In genomic region chr11:9692696-9693095, GRCh38 we compare ENCODE assay signal across 16 cellular contexts. TPM values are rescaled to one million over a fixed set of nuclear protein-coding genes. Genes with fewer than 3 reads are reported as not detected.
DNase-seq lines count a peak whose midpoint lies in the region; ATAC-seq, FAIRE-seq and TF ChIP-seq lines count a peak whose summit lies in the region.
"Had no signal": no experiment of that assay in that cellular context is flagged by ENCODE, and none has a peak within 500 bp of the region (broad histone marks: within the 10 kb centered on the region; RNA-seq: fewer than 3 reads in every experiment).

No MANE protein-coding gene starts in this region.

- TF ChIP-seq POLR2A in spleen (IDR thresholded peaks at IDR 0.05) = no peak

- no peak overlapping the region for H3K18ac ChIP-seq in H9 (ENCODE audit: insufficient read length, low read depth, low read length)

- ATAC-seq in naive thymus-derived CD4-positive, alpha-beta T cell = no peak
- ATAC-seq in HG02938 (IDR thresholded peaks at IDR 0.05; ENCODE audit: unreplicated experiment) = no peak
- ATAC-seq: activated CD8-positive, alpha-beta T cell treated with anti-CD3 and anti-CD28 coated beads for 36 hours had no signal

- H3K4me1 Mint-ChIP-seq in H9 = peaks cover 18 to 21% of the 10 kb centered on the region in 2 experiments
- H3K4me1 Mint-ChIP-seq in naive thymus-derived CD4-positive, alpha-beta T cell = no peaks in the 10 kb centered on the region

- no peak overlapping the region for H3K4me3 Mint-ChIP-seq in H9
- H3K4me3 Mint-ChIP-seq in naive thymus-derived CD4-positive, alpha-beta T cell = no peak overlapping the region
- H3K4me3 Mint-ChIP-seq: activated CD8-positive, alpha-beta T cell treated with anti-CD3 and anti-CD28 coated beads for 36 hours had no signal

- H3K14ac ChIP-seq in H9 (ENCODE audit: insufficient read depth, low read length) = no peak overlapping the region

- no peak overlapping the region for H2AFZ ChIP-seq in H9 (ENCODE audit: low read length)

- H3K4me1 ChIP-seq in H9 (ENCODE audit: insufficient read depth, low read length) (peaks cover 7% of the 10 kb centered on the region; the same call in 1 of the 2 replicates), spleen (peaks cover 38 to 100% (median 76%) of the 10 kb centered on the region in 6 donors)
- H3K4me1 ChIP-seq in naive thymus-derived CD4-positive, alpha-beta T cell (ENCODE audit: control insufficient read depth in 2 of 2, insufficient read depth in 2 of 2, low read length in 2 of 2) = no peaks in the 10 kb centered on the region

- no peak overlapping the region for H3K9ac ChIP-seq in H9 (ENCODE audit: extremely low read depth, insufficient read length, low read length)

- H4K8ac ChIP-seq in H9 (replicated peaks; ENCODE audit: insufficient read length, low read depth, low read length) = no peak overlapping the region

- H3K27me3 Mint-ChIP-seq in H9 (ENCODE audit: low read depth) = no peaks in the 10 kb centered on the region; the same call in 1 of the 2 replicates
- H3K27me3 Mint-ChIP-seq in naive thymus-derived CD4-positive, alpha-beta T cell = peaks cover 0 to 4% (median 0%) of the 10 kb centered on the region in 5 donors
- H3K27me3 Mint-ChIP-seq: activated CD8-positive, alpha-beta T cell treated with anti-CD3 and anti-CD28 coated beads for 36 hours; progenitor cell of endocrine pancreas had no signal

- H2BK15ac ChIP-seq in H9 (ENCODE audit: low read depth, low read length) = no peak overlapping the region

- peaks cover 17 to 32% (median 30%) of the 10 kb centered on the region in 3 experiments for H3K36me3 Mint-ChIP-seq in H9 (ENCODE audit: insufficient read depth in 1 of 3, low read depth in 3 of 3)
- peaks cover 0 to 18% (median 0%) of the 10 kb centered on the region in 5 donors for H3K36me3 Mint-ChIP-seq in naive thymus-derived CD4-positive, alpha-beta T cell

- peak; percentile 17 for FAIRE-seq in frontal cortex (lab: Jason Lieb, UNC)
- FAIRE-seq: endometrium had no signal

- H2AK5ac ChIP-seq in H9 (ENCODE audit: insufficient read length, low read length) = no peak overlapping the region

- peak overlapping the region in 2 of 3 experiments; percentile 25 to 82; a peak in 1 of 7 replicates for H3K27ac Mint-ChIP-seq in H9
- no peak overlapping the region for H3K27ac Mint-ChIP-seq in naive thymus-derived CD4-positive, alpha-beta T cell
- H3K27ac Mint-ChIP-seq: activated CD8-positive, alpha-beta T cell treated with anti-CD3 and anti-CD28 coated beads for 36 hours; progenitor cell of endocrine pancreas had no signal

- no peak overlapping the region for H3K23ac ChIP-seq in H9 (ENCODE audit: insufficient read length, low read depth, low read length)

- TF ChIP-seq CTCF in H9 (conservative IDR thresholded peaks at IDR 0.05) (no peak), spleen (IDR thresholded peaks at IDR 0.05 in 8 of 11, conservative IDR thresholded peaks at IDR 0.05 in 3 of 11) (no peak), GM10248 (IDR thresholded peaks at IDR 0.05; ENCODE audit: control extremely low read depth, extremely low read depth, low read depth, missing control alignments) (no peak), WERI-Rb-1 (IDR thresholded peaks at IDR 0.05; ENCODE audit: low read depth, low read length) (no peak)

- no peak overlapping the region for H2BK120ac ChIP-seq in H9 (ENCODE audit: low read depth, low read length, poor library complexity, severe bottlenecking)

- DNase-seq in H9 (no peak), OCI-M1 (lab: John Stamatoyannopoulos, UW) (peak; percentile 65), frontal cortex (ENCODE audit: low spot score in 2 of 2) (no peak), spleen (no peak), GM10248 (ENCODE audit: extremely low spot score) (no peak), WERI-Rb-1 (no peak)
- no peak for DNase-seq in naive thymus-derived CD4-positive, alpha-beta T cell
- DNase-seq: activated CD8-positive, alpha-beta T cell treated with anti-CD3 and anti-CD28 coated beads for 36 hours; activated naive CD4-positive, alpha-beta T cell treated with anti-CD3 and anti-CD28 coated beads, Interleukin-2, amount 50 U/mL, for 16 hours; DND-41; HCEC 1CT; NCI-H187 treated with DMSO at 0.1 percent for 48 hours; T-helper 2 cell had no signal

- no peak overlapping the region for H3K56ac ChIP-seq in H9 (ENCODE audit: insufficient read length, low read depth, low read length)

- H3K9me3 ChIP-seq in H9 (ENCODE audit: control insufficient read depth, low read depth, low read length) (no peaks in the 10 kb centered on the region), spleen (peaks cover 0 to 5% (median 0%) of the 10 kb centered on the region in 8 donors), WERI-Rb-1 (ENCODE audit: severe bottlenecking) (no peaks in the 10 kb centered on the region)
- H3K9me3 ChIP-seq in naive thymus-derived CD4-positive, alpha-beta T cell (ENCODE audit: control insufficient read depth in 2 of 3, low read length in 3 of 3) = no peaks in the 10 kb centered on the region

- H3T11ph ChIP-seq in H9 (ENCODE audit: low read length) = no peak overlapping the region

- no peak overlapping the region for H3K27ac ChIP-seq in H9 (ENCODE audit: insufficient read length, low read depth, low read length)
- H3K27ac ChIP-seq in spleen = peak overlapping the region; percentile 45 to 88 (median 77)
- H3K27ac ChIP-seq in naive thymus-derived CD4-positive, alpha-beta T cell (ENCODE audit: low read depth, low read length) = no peak overlapping the region
- no peak overlapping the region for H3K27ac ChIP-seq in WERI-Rb-1

- no CpG with 5 or more reads among the region's 2 CpGs for WGBS in H9 (ENCODE audit: extremely low coverage, insufficient read length, low lambda C conversion rate)
- WGBS in spleen, 5 donors = 28 to 47% (median 37%) methylated on average over 2 of the region's 2 CpGs

- POLR2A ChIA-PET in GM10248 (lab: Yijun Ruan, JAX) = no interaction called here
- POLR2A ChIA-PET in naive thymus-derived CD4-positive, alpha-beta T cell (lab: Charles Lee) = no interaction called here

- H4K5ac ChIP-seq in H9 (ENCODE audit: insufficient read length, low read depth, low read length) = no peak overlapping the region

- no peak overlapping the region for H3K4me2 ChIP-seq in H9 (ENCODE audit: insufficient read depth, insufficient read length, low read length)

- no peak overlapping the region for H4K91ac ChIP-seq in H9 (ENCODE audit: insufficient read length, low read depth, low read length)

- intact Hi-C loops in spleen (cut with DNase I; ENCODE audit: low total_unique reads) = no loop called here
- intact Hi-C loops in naive thymus-derived CD4-positive, alpha-beta T cell (cut with micrococcal nuclease) = no loop called here

- no peak overlapping the region for H2BK12ac ChIP-seq in H9 (ENCODE audit: insufficient read length, low read depth, low read length)

- H3K27me3 ChIP-seq in H9 (ENCODE audit: insufficient read depth, low read length) (no peaks in the 10 kb centered on the region), spleen (replicated peaks in 1 of 7) (no peaks in the 10 kb centered on the region), WERI-Rb-1 (ENCODE audit: insufficient read depth, low read depth, severe bottlenecking) (no peaks in the 10 kb centered on the region)
- no peaks in the 10 kb centered on the region for H3K27me3 ChIP-seq in naive thymus-derived CD4-positive, alpha-beta T cell (ENCODE audit: control insufficient read depth in 2 of 2, insufficient read depth in 2 of 2, low read length in 2 of 2)

- H3K4ac ChIP-seq in H9 (ENCODE audit: low read depth, low read length) = no peak overlapping the region

- no peaks in the 10 kb centered on the region for H3K79me1 ChIP-seq in H9 (ENCODE audit: insufficient read depth, low read depth, low read length, poor library complexity, severe bottlenecking)

- H3K23me2 ChIP-seq in H9 (ENCODE audit: insufficient read length, low read depth, low read length, poor library complexity, severe bottlenecking) = no peaks in the 10 kb centered on the region

- no peak overlapping the region for H2BK20ac ChIP-seq in H9 (ENCODE audit: low read depth, low read length, poor library complexity, severe bottlenecking)

- H3K9me3 Mint-ChIP-seq in H9 = peaks cover 0 to 3% of the 10 kb centered on the region in 2 experiments; a peak in 2 of 5 replicates
- peaks cover 0 to 3% (median 0%) of the 10 kb centered on the region in 11 donors for H3K9me3 Mint-ChIP-seq in naive thymus-derived CD4-positive, alpha-beta T cell
- H3K9me3 Mint-ChIP-seq: activated CD8-positive, alpha-beta T cell treated with anti-CD3 and anti-CD28 coated beads for 36 hours had no signal

- peaks cover 4% of the 10 kb centered on the region; the same call in 1 of the 2 replicates for H3K79me2 ChIP-seq in H9 (ENCODE audit: insufficient read depth, low read length)

- H3K4me3 ChIP-seq in spleen (peak overlapping the region in 1 of 8 donors; percentile 21), WERI-Rb-1 (ENCODE audit: low read depth, low read length) (no peak overlapping the region)
- no peak overlapping the region for H3K4me3 ChIP-seq in naive thymus-derived CD4-positive, alpha-beta T cell (ENCODE audit: low read length)

- H2BK5ac ChIP-seq in H9 (ENCODE audit: insufficient read length, low read length) = no peak overlapping the region

- H4K20me1 ChIP-seq in H9 (ENCODE audit: control insufficient read depth, insufficient read depth, insufficient read length) = no peaks in the 10 kb centered on the region

- H3K36me3 ChIP-seq in spleen (peaks cover 0 to 41% (median 23%) of the 10 kb centered on the region in 6 donors), WERI-Rb-1 (peaks cover 13% of the 10 kb centered on the region)
- H3K36me3 ChIP-seq in naive thymus-derived CD4-positive, alpha-beta T cell (ENCODE audit: control insufficient read depth in 2 of 3, insufficient read depth in 3 of 3, low read length in 3 of 3) = no peaks in the 10 kb centered on the region

- CTCF ChIA-PET in GM10248 (lab: Yijun Ruan, JAX) = interaction anchor here (1.1 to 5.1 kb wide), 5 partner anchors 13 to 79 kb away, joined by 3 to 18 read pairs (median 4); no protein-coding TSS in a partner anchor
- CTCF ChIA-PET in naive thymus-derived CD4-positive, alpha-beta T cell (lab: Charles Lee) = no interaction called here

RNA-seq across cellular contexts. Expression of gene SWAP70, which starts 28.8 kb away (rescaled TPM):
- total RNA-seq in H9 (2021) (34.4 and 35.8 TPM in 2 replicates), frontal cortex (9.8 TPM), spleen (100 to 1,000 TPM in 6 of 7 donors, 10 to 100 TPM in 1; 95.2 to 130 (median 117) TPM)
- polyA plus RNA-seq in spleen = 10 to 100 TPM; 34.9 to 55.0 (median 38.6) TPM
- 10 to 100 TPM in 1 of 5 experiments, 1 to 10 TPM in 4; 4.2 to 15.6 (median 7.0) TPM for total RNA-seq in naive thymus-derived CD4-positive, alpha-beta T cell
- polyA plus RNA-seq in naive thymus-derived CD4-positive, alpha-beta T cell = 1 to 10 TPM; 2.3 to 3.4 TPM

Comparison
In these comparisons a context has a peak if more than half of its experiments do, and no peak if none do; other contexts are left out.
1. H3K27ac ChIP-seq: peak in spleen (8 of 8); none in H9 (single experiment), naive thymus-derived CD4-positive, alpha-beta T cell (single experiment) and WERI-Rb-1 (single experiment).
2. H3K27ac Mint-ChIP-seq: peak in H9 (2 of 3); none in naive thymus-derived CD4-positive, alpha-beta T cell (0 of 9).